9 cellular contexts compared by ENCODE assay signal in the genomic region with DNA sequence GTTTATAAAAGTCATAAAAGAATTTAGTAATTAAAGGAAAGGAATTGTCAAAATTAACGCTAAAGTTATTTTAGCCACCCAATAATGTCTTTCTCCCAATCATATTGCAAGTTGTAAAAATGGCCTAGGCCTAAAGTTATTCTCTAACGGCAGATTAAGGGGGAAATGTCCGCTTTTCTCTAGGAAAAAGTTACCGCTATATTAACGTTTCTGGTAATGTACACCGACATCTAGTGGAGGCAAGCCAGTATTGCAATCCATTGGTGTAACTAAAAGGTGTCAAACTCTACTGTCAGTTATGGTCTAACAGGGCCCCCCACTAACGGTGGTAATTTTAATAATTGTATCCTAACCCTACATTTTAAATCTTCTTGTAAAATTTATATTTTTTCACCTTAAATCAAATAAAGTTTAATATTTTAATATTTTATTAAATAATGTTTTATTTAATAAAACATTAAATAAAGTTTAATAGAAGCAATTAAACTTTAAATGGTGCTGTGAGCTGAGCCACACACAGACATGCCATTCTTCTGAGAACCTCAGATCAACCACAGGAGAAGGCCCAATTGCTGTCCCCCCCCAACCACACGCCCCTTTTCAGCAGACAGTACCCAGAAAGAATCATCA. TPM values are rescaled to one million over a fixed set of nuclear protein-coding genes. Genes with fewer than 3 reads are reported as not detected.
DNase-seq lines count a peak whose midpoint lies in the region; ATAC-seq, FAIRE-seq and TF ChIP-seq lines count a peak whose summit lies in the region.
"Had no signal": no experiment of that assay in that cellular context is flagged by ENCODE, and none has a peak within 500 bp of the region (broad histone marks: within the 10 kb centered on the region; RNA-seq: fewer than 3 reads in every experiment).

No MANE protein-coding gene starts in this region.

- peak; percentile 60 for FAIRE-seq in TTC549 (lab: Jason Lieb, UNC)

- H3K36me3 Mint-ChIP-seq in naive thymus-derived CD4-positive, alpha-beta T cell = no peaks in the 10 kb centered on the region

- no peaks in the 10 kb centered on the region for H3K9me3 ChIP-seq in naive thymus-derived CD4-positive, alpha-beta T cell (ENCODE audit: control insufficient read depth in 2 of 3, low read length in 3 of 3)
- H3K9me3 ChIP-seq in transverse colon = no peaks in the 10 kb centered on the region
- H3K9me3 ChIP-seq: BLaER1 treated with 17β-estradiol and CSF1 and Interleukin-3, amounts not matched to agents 10 nM and 100 nM had no signal

- CTCF ChIA-PET in naive thymus-derived CD4-positive, alpha-beta T cell (lab: Charles Lee) = interaction anchor here (1.0 kb wide), 1 partner anchor 97 kb away, joined by 3 read pairs; no protein-coding TSS in a partner anchor

- peaks cover 0 to 5% (median 0%) of the 10 kb centered on the region in 7 donors for H3K4me1 Mint-ChIP-seq in naive thymus-derived CD4-positive, alpha-beta T cell

- peak; percentile 50 to 77 (median 64) for TF ChIP-seq CTCF in dorsolateral prefrontal cortex (IDR thresholded peaks at IDR 0.05 in 54 of 56, conservative IDR thresholded peaks at IDR 0.05 in 2 of 56; ENCODE audit: low read depth in 1 of 56, partially characterized antibody in 56 of 56)
- peak; percentile 69 to 96 (median 83) for TF ChIP-seq CTCF in transverse colon (IDR thresholded peaks at IDR 0.05)

- intact Hi-C loops in dorsolateral prefrontal cortex (cut with DNase I) (no loop called here), transverse colon (cut with DNase I; ENCODE audit: low total_unique reads) (loop anchor here (10.0 kb wide), 1 partner anchor 96 kb away; no protein-coding TSS in a partner anchor)
- intact Hi-C loops in naive thymus-derived CD4-positive, alpha-beta T cell (cut with micrococcal nuclease) = loop anchor here (1.0 to 5.0 kb wide), 5 partner anchors 97 to 284 kb away; no protein-coding TSS in a partner anchor

- DNase-seq in NCI-H1417 (lab: John Stamatoyannopoulos, UW) (peak; percentile 4 to 68 (median 55)), NCI-H1417 treated with DMSO at 0.1 percent for 48 hours (lab: John Stamatoyannopoulos, UW) (no peak), NCI-H1105 treated with DMSO at 0.1 percent for 48 hours (lab: John Stamatoyannopoulos, UW) (peak; percentile 60), dorsolateral prefrontal cortex (no peak), transverse colon (peak; percentile 29), cortex of kidney (lab: John Stamatoyannopoulos, UW) (no peak)
- peak in 8 of 9 donors; percentile 21 to 61 (median 46) for DNase-seq in naive thymus-derived CD4-positive, alpha-beta T cell

- H3K4me3 ChIP-seq in dorsolateral prefrontal cortex = no peak overlapping the region
- H3K4me3 ChIP-seq in naive thymus-derived CD4-positive, alpha-beta T cell (ENCODE audit: low read length) = no peak overlapping the region
- H3K4me3 ChIP-seq in transverse colon = no peak overlapping the region
- H3K4me3 ChIP-seq: BLaER1 treated with 17β-estradiol and CSF1 and Interleukin-3, amounts not matched to agents 10 nM and 100 nM had no signal

- H3K27ac Mint-ChIP-seq in naive thymus-derived CD4-positive, alpha-beta T cell = peak overlapping the region in 1 of 9 donors; percentile 44

- H3K4me3 Mint-ChIP-seq in naive thymus-derived CD4-positive, alpha-beta T cell = no peak overlapping the region

- H3K27ac ChIP-seq in dorsolateral prefrontal cortex (no peak overlapping the region), transverse colon (no peak overlapping the region)
- no peak overlapping the region for H3K27ac ChIP-seq in naive thymus-derived CD4-positive, alpha-beta T cell (ENCODE audit: low read depth, low read length)
- H3K27ac ChIP-seq: BLaER1 treated with 17β-estradiol and CSF1 and Interleukin-3, amounts not matched to agents 10 nM and 100 nM had no signal

- no peaks in the 10 kb centered on the region for H3K27me3 Mint-ChIP-seq in naive thymus-derived CD4-positive, alpha-beta T cell

- no peaks in the 10 kb centered on the region for H3K36me3 ChIP-seq in naive thymus-derived CD4-positive, alpha-beta T cell (ENCODE audit: control insufficient read depth in 2 of 3, insufficient read depth in 3 of 3, low read length in 3 of 3)
- H3K36me3 ChIP-seq in transverse colon = no peaks in the 10 kb centered on the region
- H3K36me3 ChIP-seq: BLaER1 treated with 17β-estradiol and CSF1 and Interleukin-3, amounts not matched to agents 10 nM and 100 nM had no signal

- POLR2A ChIA-PET in naive thymus-derived CD4-positive, alpha-beta T cell (lab: Charles Lee) = no interaction called here

- no peaks in the 10 kb centered on the region for H3K27me3 ChIP-seq in dorsolateral prefrontal cortex
- no peaks in the 10 kb centered on the region for H3K27me3 ChIP-seq in naive thymus-derived CD4-positive, alpha-beta T cell (ENCODE audit: control insufficient read depth in 2 of 2, insufficient read depth in 2 of 2, low read length in 2 of 2)
- no peaks in the 10 kb centered on the region for H3K27me3 ChIP-seq in transverse colon
- H3K27me3 ChIP-seq: BLaER1 treated with 17β-estradiol and CSF1 and Interleukin-3, amounts not matched to agents 10 nM and 100 nM had no signal

- ATAC-seq in naive thymus-derived CD4-positive, alpha-beta T cell = peak; percentile 70

- no peak for TF ChIP-seq EP300 in transverse colon (IDR thresholded peaks at IDR 0.05; ENCODE audit: low read depth)

- H3K4me1 ChIP-seq in naive thymus-derived CD4-positive, alpha-beta T cell (ENCODE audit: control insufficient read depth in 2 of 2, insufficient read depth in 2 of 2, low read length in 2 of 2) = no peaks in the 10 kb centered on the region
- H3K4me1 ChIP-seq in transverse colon = no peaks in the 10 kb centered on the region
- H3K4me1 ChIP-seq: BLaER1 treated with 17β-estradiol and CSF1 and Interleukin-3, amounts not matched to agents 10 nM and 100 nM had no signal

- H3K9me3 Mint-ChIP-seq in naive thymus-derived CD4-positive, alpha-beta T cell = peaks cover 0 to 2% (median 0%) of the 10 kb centered on the region in 11 donors

- no peak for TF ChIP-seq POLR2A in transverse colon (IDR thresholded peaks at IDR 0.05)

- in situ Hi-C loops in transverse colon (cut with MboI; ENCODE audit: low pct_ligation_motif_present in 1 of 4, low pct_unique_long_range_greater_than_20kb in 1 of 4, low sequenced_read_pairs in 3 of 4) = no loop called here

- WGBS in transverse colon (ENCODE audit: low coverage in 1 of 2), 2 donors = 14 to 16% methylated on average over 8 of the region's 8 CpGs

RNA-seq across cellular contexts. Expression of gene ZSCAN5A, which starts 35.9 kb away (rescaled TPM):
- 10 to 100 TPM in 118 of 120 experiments, 1 to 10 TPM in 2; 9.6 to 36.8 (median 16.9) TPM for total RNA-seq in dorsolateral prefrontal cortex
- total RNA-seq in naive thymus-derived CD4-positive, alpha-beta T cell = 10 to 100 TPM in 4 of 5 experiments, 1 to 10 TPM in 1; 8.0 to 15.4 (median 11.8) TPM
- polyA plus RNA-seq in naive thymus-derived CD4-positive, alpha-beta T cell = 1 to 10 TPM; 6.7 to 7.6 TPM
- 10 to 100 TPM in 3 of 4 donors, 1 to 10 TPM in 1; 8.2 to 15.2 (median 12.6) TPM for total RNA-seq in transverse colon

RNA-seq across cellular contexts. Expression of gene ZNF582, which starts 42.8 kb away (rescaled TPM):
- total RNA-seq in dorsolateral prefrontal cortex = 10 to 100 TPM in 41 of 120 experiments, 1 to 10 TPM in 79; 5.1 to 16.3 (median 9.0) TPM
- 1 to 10 TPM; 1.7 to 7.6 (median 3.3) TPM for total RNA-seq in naive thymus-derived CD4-positive, alpha-beta T cell
- 1 to 10 TPM; 5.7 to 5.8 TPM for polyA plus RNA-seq in naive thymus-derived CD4-positive, alpha-beta T cell
- 10 to 100 TPM in 1 of 4 donors, 1 to 10 TPM in 2, not detected in 1; 1.5 to 10.8 (median 5.2) TPM for total RNA-seq in transverse colon

RNA-seq across cellular contexts. Expression of gene ZNF583, which starts 53.6 kb away (rescaled TPM):
- total RNA-seq in dorsolateral prefrontal cortex (10 to 100 TPM; 10.0 to 26.2 (median 16.7) TPM), transverse colon (1 to 10 TPM; 3.3 to 4.1 (median 3.5) TPM)
- 10 to 100 TPM in 2 of 5 experiments, 1 to 10 TPM in 3; 2.4 to 14.3 (median 3.1) TPM for total RNA-seq in naive thymus-derived CD4-positive, alpha-beta T cell
- polyA plus RNA-seq in naive thymus-derived CD4-positive, alpha-beta T cell = 10 to 100 TPM; 16.3 to 20.1 TPM

Comparison
In these comparisons a context has a peak if more than half of its experiments do, and no peak if none do; other contexts are left out.
1. DNase-seq: peak in NCI-H1417 (3 of 3), NCI-H1105 treated with DMSO at 0.1 percent for 48 hours (single experiment), naive thymus-derived CD4-positive, alpha-beta T cell (8 of 9) and transverse colon (single experiment); none in NCI-H1417 treated with DMSO at 0.1 percent for 48 hours (single experiment), dorsolateral prefrontal cortex (0 of 10) and cortex of kidney (single experiment).
2. intact Hi-C loops: an anchor here in naive thymus-derived CD4-positive, alpha-beta T cell (1.0 to 5.0 kb wide) and transverse colon (10.0 kb wide); none called in dorsolateral prefrontal cortex.